23 cellular contexts compared by ENCODE assay signal in the genomic region with DNA sequence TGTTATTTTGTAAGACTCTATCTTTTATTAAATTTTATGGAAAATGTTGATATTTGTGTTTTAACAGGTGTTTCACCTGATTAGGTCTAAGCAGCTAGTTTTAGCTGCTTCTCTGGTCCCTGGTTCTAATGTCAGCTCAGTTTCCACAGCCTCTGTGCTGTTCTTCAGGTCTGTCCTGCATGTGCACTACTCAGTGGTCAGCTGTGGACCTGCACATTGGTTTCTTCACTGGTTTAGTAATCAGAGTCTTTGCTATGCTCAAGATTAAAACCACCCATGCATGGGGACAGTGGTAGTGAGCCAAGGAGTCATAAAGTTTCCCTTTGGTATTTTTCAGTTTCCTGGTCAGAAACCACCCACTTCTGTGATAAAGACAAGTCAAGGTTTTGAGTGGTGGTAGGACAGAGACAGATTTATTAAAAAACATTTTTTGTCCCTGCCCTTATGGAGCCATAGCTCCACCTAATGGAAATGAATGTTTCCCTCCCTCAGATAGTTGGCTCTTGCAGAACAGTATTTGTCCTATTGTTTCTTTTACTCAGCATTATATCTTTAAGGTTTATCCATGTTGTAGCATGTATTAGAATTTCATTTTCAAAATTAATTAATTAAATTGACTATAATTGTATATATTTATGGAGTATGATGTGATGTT. TPM values are rescaled to one million over a fixed set of nuclear protein-coding genes. Genes with fewer than 3 reads are reported as not detected.
A peak's percentile ranks its signal among the peaks of the same experiment; 100 is the strongest.
DNase-seq lines count a peak whose midpoint lies in the region; ATAC-seq and TF ChIP-seq lines count a peak whose summit lies in the region.
"Had no signal": no experiment of that assay in that cellular context is flagged by ENCODE, and none has a peak within 500 bp of the region (broad histone marks: within the 10 kb centered on the region; RNA-seq: fewer than 3 reads in every experiment).

No MANE protein-coding gene starts in this region.

- no peak overlapping the region for H2AFZ ChIP-seq in KMS-11 (ENCODE audit: low read depth)

- H3K4me3 ChIP-seq in KMS-11 (IDR thresholded peaks at IDR 0.05; ENCODE audit: insufficient read depth, low read depth, low read length), result no peak overlapping the region
- H3K4me3 ChIP-seq in fibroblast of the aortic adventitia (ENCODE audit: low read depth, low read length), result no peak overlapping the region
- no peak overlapping the region for H3K4me3 ChIP-seq in vagina
- H3K4me3 ChIP-seq: dorsolateral prefrontal cortex, tibial artery had no signal

- H3K27me3 Mint-ChIP-seq in osteocyte (ENCODE audit: unreplicated experiment), result no peaks in the 10 kb centered on the region
- H3K27me3 Mint-ChIP-seq: CD4-positive, CD25-positive, alpha-beta regulatory T cell; T-helper 17 cell had no signal

- H3K27ac ChIP-seq in KMS-11 (no peak overlapping the region), vagina (no peak overlapping the region)
- H3K27ac ChIP-seq: 22Rv1, dorsolateral prefrontal cortex, tibial artery had no signal

- H3K9ac ChIP-seq in KMS-11, result no peak overlapping the region

- H3K27me3 ChIP-seq in KMS-11 (ENCODE audit: insufficient read depth, low read depth) (no peaks in the 10 kb centered on the region), vagina (no peaks in the 10 kb centered on the region)
- H3K27me3 ChIP-seq: tibial artery had no signal

- no peaks in the 10 kb centered on the region for H3K36me3 Mint-ChIP-seq in osteocyte (ENCODE audit: unreplicated experiment)
- H3K36me3 Mint-ChIP-seq: CD4-positive, CD25-positive, alpha-beta regulatory T cell had no signal

- H3K27ac Mint-ChIP-seq in osteocyte (ENCODE audit: unreplicated experiment), result no peak overlapping the region
- H3K27ac Mint-ChIP-seq: CD4-positive, CD25-positive, alpha-beta regulatory T cell; T-helper 17 cell had no signal

- H3K4me3 Mint-ChIP-seq in osteocyte (ENCODE audit: unreplicated experiment), result no peak overlapping the region
- H3K4me3 Mint-ChIP-seq: CD4-positive, CD25-positive, alpha-beta regulatory T cell; T-helper 17 cell had no signal

- peaks cover 17% of the 10 kb centered on the region for H3K9me3 Mint-ChIP-seq in osteocyte (ENCODE audit: unreplicated experiment)

- intact Hi-C loops in vagina (cut with DNase I), result no loop called here

- peak; percentile 37 for DNase-seq in DMS 273 (lab: John Stamatoyannopoulos, UW; ENCODE audit: unreplicated experiment)
- no peak for DNase-seq in DMS 273 treated with DMSO at 0.1 percent for 48 hours (lab: John Stamatoyannopoulos, UW)
- DNase-seq in SW480 (ENCODE audit: low spot score), result peak; percentile 8
- peak; percentile 0 for DNase-seq in fibroblast of the aortic adventitia (ENCODE audit: low read depth)
- no peak for DNase-seq in vagina (ENCODE audit: extremely low spot score in 2 of 2)
- DNase-seq in osteocyte (ENCODE audit: extremely low spot score, unreplicated experiment), result no peak
- DNase-seq: activated CD8-positive, alpha-beta memory T cell treated with anti-CD3 and anti-CD28 coated beads, Interleukin-2, amount 50 U/mL, for 48 hours; activated naive CD4-positive, alpha-beta T cell treated with Interleukin-2 at 50 U/mL for 16 hours; dorsolateral prefrontal cortex; GDM1; HCEC 1CT; NCI-H187 treated with DMSO at 0.1 percent for 48 hours; NCI-H526; nucleus accumbens; stimulated activated CD4-positive, alpha-beta T cell treated with anti-CD3 and anti-CD28 coated beads, Interleukin-2, amount 100 ng/mL, for 48 hours; T-helper 17 cell; tibial artery had no signal

- H3K4me1 ChIP-seq in KMS-11 (ENCODE audit: low read depth, poor library complexity, severe bottlenecking) (no peaks in the 10 kb centered on the region), vagina (no peaks in the 10 kb centered on the region)
- H3K4me1 ChIP-seq: tibial artery had no signal

- no peak overlapping the region for H3K4me2 ChIP-seq in KMS-11

- H3K36me3 ChIP-seq in KMS-11 (ENCODE audit: insufficient read depth) (no peaks in the 10 kb centered on the region), vagina (no peaks in the 10 kb centered on the region)
- H3K36me3 ChIP-seq: tibial artery had no signal

- H3K79me2 ChIP-seq in KMS-11 (ENCODE audit: insufficient read depth, low read depth), result no peaks in the 10 kb centered on the region

- no peak for TF ChIP-seq POLR2A in vagina (IDR thresholded peaks at IDR 0.05)

- TF ChIP-seq CTCF in KMS-11 (conservative IDR thresholded peaks at IDR 0.05; ENCODE audit: low read depth, low read length) (0 out of 2 replicates have a peak, but pooled peaks have one; percentile 15), fibroblast of the aortic adventitia (IDR thresholded peaks at IDR 0.05; ENCODE audit: insufficient read depth, low read length) (no peak), vagina (IDR thresholded peaks at IDR 0.05) (no peak), osteocyte (IDR thresholded peaks at IDR 0.05) (no peak)

- ATAC-seq in GM21786 (IDR thresholded peaks at IDR 0.05; ENCODE audit: unreplicated experiment), result no peak
- ATAC-seq: left lobe of liver, Right ventricle myocardium inferior, T-helper 17 cell had no signal

- no peaks in the 10 kb centered on the region for H4K20me1 ChIP-seq in KMS-11 (ENCODE audit: insufficient read depth)

- no peaks in the 10 kb centered on the region for H3K4me1 Mint-ChIP-seq in osteocyte (ENCODE audit: unreplicated experiment)
- H3K4me1 Mint-ChIP-seq: CD4-positive, CD25-positive, alpha-beta regulatory T cell; T-helper 17 cell had no signal

- H3K9me3 ChIP-seq in vagina, result no peaks in the 10 kb centered on the region
- H3K9me3 ChIP-seq: tibial artery had no signal

RNA-seq across cellular contexts. Expression of gene VBP1, which starts 36.8 kb away (rescaled TPM):
- total RNA-seq in fibroblast of the aortic adventitia (ENCODE audit: low replicate concordance) (59.4 and 80.8 TPM in 2 replicates), vagina (16.9 TPM), osteocyte (34.8 and 41.2 TPM in 2 replicates)

Comparison
In these comparisons a context has a peak if more than half of its experiments do, and no peak if none do; other contexts are left out.
1. DNase-seq: peak in DMS 273 (single experiment), SW480 (single experiment) and fibroblast of the aortic adventitia (single experiment); none in DMS 273 treated with DMSO at 0.1 percent for 48 hours (single experiment), vagina (0 of 2) and osteocyte (single experiment).